In the genomic region with DNA sequence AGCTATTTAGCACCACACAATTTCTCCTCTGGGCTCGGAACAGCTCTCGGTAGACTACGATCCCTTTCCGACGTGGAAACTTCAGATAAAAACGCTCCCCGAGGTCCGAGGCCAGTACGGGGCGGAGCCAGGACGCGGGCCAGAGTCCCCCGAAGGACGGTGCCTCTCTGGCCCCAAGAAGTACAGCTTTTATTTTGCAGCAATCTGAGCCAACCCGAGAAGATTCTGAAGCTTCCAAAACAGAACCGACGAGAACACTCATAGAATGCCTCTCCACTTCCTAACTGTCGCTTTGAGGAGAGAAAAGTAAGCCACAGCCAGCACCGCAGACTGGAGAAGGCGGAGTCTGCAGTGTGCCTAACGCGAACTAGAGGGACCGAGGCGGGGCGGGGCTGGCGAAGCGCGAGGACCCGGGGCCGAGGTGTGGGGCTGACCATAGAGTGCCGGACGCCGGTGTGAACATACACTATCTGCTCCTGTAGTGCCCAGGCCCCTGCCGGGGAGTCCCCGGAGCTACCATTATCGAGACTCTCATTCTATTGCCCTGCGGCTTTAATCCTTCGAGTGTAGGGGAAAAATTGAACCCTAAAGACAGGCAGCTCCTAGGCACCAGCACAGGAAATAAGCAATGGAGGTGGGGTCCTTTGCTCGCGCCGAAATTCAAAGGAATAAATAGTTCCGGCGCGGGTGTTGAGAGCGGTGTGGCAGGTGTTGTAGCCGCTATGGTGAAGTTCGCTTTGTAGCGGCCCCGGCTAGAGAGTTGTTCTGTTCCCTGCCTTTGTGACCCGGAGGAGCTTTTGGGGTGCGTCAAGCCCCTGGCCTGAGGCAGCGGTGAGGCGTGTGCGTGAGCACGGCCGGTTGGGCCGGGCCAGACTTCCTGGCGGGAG, we compare ENCODE assay signal across 8 cellular contexts. TPM values are rescaled to one million over a fixed set of nuclear protein-coding genes. Genes with fewer than 3 reads are reported as not detected.
DNase-seq lines count a peak whose midpoint lies in the region; ATAC-seq, FAIRE-seq and TF ChIP-seq lines count a peak whose summit lies in the region.

A gene (plus strand): TSS at position 663 of the 887 bp plus-strand sequence. CDS start 1,076 bp downstream, outside the sequence.

- peak; percentile 92 for FAIRE-seq in GM12892 (lab: Jason Lieb, UNC)

- DNase-seq in GM12892 (ENCODE audit: insufficient read length): peak; percentile 65
- peak; percentile 90 for DNase-seq in NCI-H146 (lab: John Stamatoyannopoulos, UW)
- DNase-seq in T-helper 1 cell: peak; percentile 80 to 94 (median 87)
- DNase-seq in amniotic epithelial cell (ENCODE audit: low read depth): peak; percentile 85
- peak; percentile 96 for DNase-seq in left cardiac atrium
- DNase-seq in posterior vena cava (ENCODE audit: low spot score): peak; percentile 98
- DNase-seq in ureter (ENCODE audit: low spot score): peak; percentile 90

- ATAC-seq in HG02852 (IDR thresholded peaks at IDR 0.05; ENCODE audit: unreplicated experiment): peak; percentile 90
- ATAC-seq in left cardiac atrium: peak; percentile 97 to 99

- intact Hi-C loops in left cardiac atrium (cut with DNase I): no loop called here
- intact Hi-C loops in posterior vena cava (cut with DNase I): loop anchor here in 1 of 2 donors (10.0 kb wide), 1 partner anchor 69 kb away; no protein-coding TSS in a partner anchor

- peak; percentile 93 for TF ChIP-seq POLR2A in GM12892 (IDR thresholded peaks at IDR 0.05; ENCODE audit: low read depth, low read length)

RNA-seq across cellular contexts. Expression of the gene that starts here (rescaled TPM):
- 32.6 TPM for polyA plus RNA-seq in GM12892 (2012; ENCODE audit: missing spikeins)
- total RNA-seq in left cardiac atrium (10 to 100 TPM; 10.6 to 11.3 TPM), posterior vena cava (1 to 10 TPM; 5.2 to 9.2 TPM), ureter (7.2 TPM)

Comparison
In these comparisons a context has a peak if more than half of its experiments do, and no peak if none do; other contexts are left out.
1. Peak in every context shown above with its lines: DNase-seq and ATAC-seq.